1 cellular context compared by ENCODE assay signal in genomic region chr22:32572741-32573140, GRCh38.
A peak's percentile ranks its signal among the peaks of the same experiment; 100 is the strongest.
TF ChIP-seq lines count a peak whose summit lies in the region.

No MANE protein-coding gene starts in this region.

TF ChIP-seq in K562, 482 proteins besides CTCF, POLR2A, EP300 and RAD21 (continued from another document):
- TF ChIP-seq ZNF518B (CRISPR knock-in tag; IDR thresholded peaks at IDR 0.05), result no peak
- TF ChIP-seq ZNF592 (IDR thresholded peaks at IDR 0.05), result peak; percentile 77
- no peak for TF ChIP-seq ZNF589 (CRISPR knock-in tag; IDR thresholded peaks at IDR 0.05; ENCODE audit: low read depth)
- TF ChIP-seq NFIC (IDR thresholded peaks at IDR 0.05), result peak; percentile 20; the same call in 1 of the 2 replicates
- no peak for TF ChIP-seq CTBP1 (IDR thresholded peaks at IDR 0.05; ENCODE audit: borderline replicate concordance)
- TF ChIP-seq CREM (IDR thresholded peaks at IDR 0.05; ENCODE audit: low read depth), result no peak
- TF ChIP-seq ZNF584 (CRISPR knock-in tag; IDR thresholded peaks at IDR 0.05; ENCODE audit: low read depth), result no peak
- no peak for TF ChIP-seq NKRF (IDR thresholded peaks at IDR 0.05; ENCODE audit: borderline replicate concordance)
- TF ChIP-seq FOXJ3 (CRISPR knock-in tag; IDR thresholded peaks at IDR 0.05), result no peak
- TF ChIP-seq POLR2B (IDR thresholded peaks at IDR 0.05; ENCODE audit: low read depth, partially characterized antibody), result no peak
- TF ChIP-seq FOXM1 (IDR thresholded peaks at IDR 0.05; ENCODE audit: low read depth), result no peak
- TF ChIP-seq FOXM1 (CRISPR knock-in tag; IDR thresholded peaks at IDR 0.05; ENCODE audit: low read depth), result no peak
- no peak for TF ChIP-seq SREBF1 (IDR thresholded peaks at IDR 0.05; ENCODE audit: borderline replicate concordance, low read depth, low read length)
- TF ChIP-seq ZNF408 (CRISPR knock-in tag; IDR thresholded peaks at IDR 0.05; ENCODE audit: low read depth), result no peak
- no peak for TF ChIP-seq TRIM24 (IDR thresholded peaks at IDR 0.05)
